In genomic region chr12:124184456-124184855, GRCh38 we compare ENCODE assay signal across 16 cellular contexts.
"Had no signal": no experiment of that assay in that cellular context is flagged by ENCODE, and none has a peak within 500 bp of the region (broad histone marks: within the 10 kb centered on the region; RNA-seq: fewer than 3 reads in every experiment).

No MANE protein-coding gene starts in this region.

- DNase-seq: activated CD4-positive, alpha-beta memory T cell treated with anti-CD3 and anti-CD28 coated beads, Interleukin-2, amount 10 ng/mL, durations not matched to agents 7 days and 5 days; activated naive CD4-positive, alpha-beta T cell treated with Interleukin-2 at 50 U/mL for 16 hours; colonic mucosa; effector CD4-positive, alpha-beta T cell; foreskin melanocyte; heart right ventricle; left lung; pancreas; stimulated activated CD4-positive, alpha-beta T cell treated with anti-CD3 and anti-CD28 coated beads, Interleukin-15, amount 100 ng/mL, for 24 hours; stimulated activated CD4-positive, alpha-beta T cell treated with anti-CD3 and anti-CD28 coated beads, Interleukin-4, amount 100 ng/mL, for 24 hours; stimulated activated naive CD8-positive, alpha-beta T cell treated with anti-CD3 and anti-CD28 coated beads, Interleukin-15, amount 100 ng/mL, for 72 hours; T-helper 9 cell; testis; uterus had no signal

- H3K9me3 Mint-ChIP-seq: activated CD4-positive, alpha-beta memory T cell treated with anti-CD3 and anti-CD28 coated beads, Interleukin-2, amount 10 ng/mL, durations not matched to agents 7 days and 5 days; activated T-helper 1 cell treated with anti-CD3 and anti-CD28 coated beads, Interleukin-12 subunit alpha, Interleukin-12 subunit beta, Interleukin-2, Interleukin-4 antibody, amounts not matched to agents 30 ng/mL and 10 ng/mL and 1 ng/mL, durations not matched to agents 14 hours and 24 hours and 36 hours; stimulated activated naive CD8-positive, alpha-beta T cell treated with anti-CD3 and anti-CD28 coated beads, Interleukin-15, amount 100 ng/mL, for 72 hours had no signal

- ATAC-seq: heart right ventricle; left lung; pancreas; stimulated activated naive CD8-positive, alpha-beta T cell treated with anti-CD3 and anti-CD28 coated beads, Interleukin-15, amount 100 ng/mL, for 72 hours had no signal

- H3K4me3 Mint-ChIP-seq: activated CD4-positive, alpha-beta memory T cell treated with anti-CD3 and anti-CD28 coated beads, Interleukin-2, amount 10 ng/mL, durations not matched to agents 7 days and 5 days; activated T-helper 1 cell treated with anti-CD3 and anti-CD28 coated beads, Interleukin-12 subunit alpha, Interleukin-12 subunit beta, Interleukin-2, Interleukin-4 antibody, amounts not matched to agents 30 ng/mL and 10 ng/mL and 1 ng/mL, durations not matched to agents 14 hours and 24 hours and 36 hours; stimulated activated naive CD8-positive, alpha-beta T cell treated with anti-CD3 and anti-CD28 coated beads, Interleukin-15, amount 100 ng/mL, for 72 hours had no signal

- H3K4me3 ChIP-seq: colonic mucosa, heart right ventricle, left lung, pancreas, testis, uterus had no signal

- H3K4me1 Mint-ChIP-seq: activated CD4-positive, alpha-beta memory T cell treated with anti-CD3 and anti-CD28 coated beads, Interleukin-2, amount 10 ng/mL, durations not matched to agents 7 days and 5 days; stimulated activated naive CD8-positive, alpha-beta T cell treated with anti-CD3 and anti-CD28 coated beads, Interleukin-15, amount 100 ng/mL, for 72 hours had no signal

- H3K27ac ChIP-seq: colonic mucosa, heart right ventricle, left lung, pancreas, testis, uterus had no signal

- H3K4me1 ChIP-seq: colonic mucosa, pancreas, uterus had no signal

- H3K36me3 ChIP-seq: colonic mucosa, heart right ventricle, left lung, pancreas, uterus had no signal

- H3K27me3 ChIP-seq: colonic mucosa, heart right ventricle, left lung, pancreas, testis, uterus had no signal

- H3K27me3 Mint-ChIP-seq: activated CD4-positive, alpha-beta memory T cell treated with anti-CD3 and anti-CD28 coated beads, Interleukin-2, amount 10 ng/mL, durations not matched to agents 7 days and 5 days; stimulated activated naive CD8-positive, alpha-beta T cell treated with anti-CD3 and anti-CD28 coated beads, Interleukin-15, amount 100 ng/mL, for 72 hours had no signal

- H3K27ac Mint-ChIP-seq: activated CD4-positive, alpha-beta memory T cell treated with anti-CD3 and anti-CD28 coated beads, Interleukin-2, amount 10 ng/mL, durations not matched to agents 7 days and 5 days; activated T-helper 1 cell treated with anti-CD3 and anti-CD28 coated beads, Interleukin-12 subunit alpha, Interleukin-12 subunit beta, Interleukin-2, Interleukin-4 antibody, amounts not matched to agents 30 ng/mL and 10 ng/mL and 1 ng/mL, durations not matched to agents 14 hours and 24 hours and 36 hours had no signal

- FAIRE-seq: islet of Langerhans, pancreas had no signal

- H3K9me3 ChIP-seq: colonic mucosa, heart right ventricle, left lung, pancreas, testis, uterus had no signal
